Comparison of ENCODE assay signal across 25 cellular contexts in genomic region chr6:135665935-135666334, GRCh38.
"Had no signal": no experiment of that assay in that cellular context is flagged by ENCODE, and none has a peak within 500 bp of the region (broad histone marks: within the 10 kb centered on the region; RNA-seq: fewer than 3 reads in every experiment).

No MANE protein-coding gene starts in this region.

- H3K4me1 Mint-ChIP-seq: stimulated activated memory B cell treated with anti-CD40 and anti-IgM and Interleukin-4, amounts not matched to agents 10 μg/mL and 1 μg/mL and 100 μg/mL, for 72 hours had no signal

- H3K4me1 ChIP-seq: prostate gland, upper lobe of right lung, uterus had no signal

- H3K9me3 Mint-ChIP-seq: endodermal cell had no signal

- H3K36me3 Mint-ChIP-seq: naive thymus-derived CD8-positive, alpha-beta T cell; stimulated activated memory B cell treated with anti-CD40 and anti-IgM and Interleukin-4, amounts not matched to agents 10 μg/mL and 1 μg/mL and 100 μg/mL, for 72 hours had no signal

- H3K27ac ChIP-seq: dorsolateral prefrontal cortex, prostate gland, sigmoid colon, thoracic aorta, tibial nerve, upper lobe of right lung, uterus had no signal

- H3K27me3 ChIP-seq: esophagus squamous epithelium, sigmoid colon, tibial nerve, upper lobe of right lung, uterus had no signal

- DNase-seq: cerebellar nuclear complex; dorsolateral prefrontal cortex; effector CD4-positive, alpha-beta T cell; endodermal cell; esophagus squamous epithelium; head of caudate nucleus; kidney; mesenchymal stem cell; midbrain; naive thymus-derived CD8-positive, alpha-beta T cell; nephron progenitor cell; nucleus accumbens; right cardiac atrium; sigmoid colon; stimulated activated CD4-positive, alpha-beta T cell treated with anti-CD3 and anti-CD28 coated beads, Interleukin-2, amount 100 ng/mL, for 24 hours; stimulated activated CD4-positive, alpha-beta T cell treated with anti-CD3 and anti-CD28 coated beads, Interleukin-4, amount 100 ng/mL, for 4 hours; upper lobe of right lung; uterus had no signal

- H3K4me3 Mint-ChIP-seq: endodermal cell; naive thymus-derived CD8-positive, alpha-beta T cell; nephron progenitor cell; stimulated activated memory B cell treated with anti-CD40 and anti-IgM and Interleukin-4, amounts not matched to agents 10 μg/mL and 1 μg/mL and 100 μg/mL, for 72 hours; stimulated activated naive CD8-positive, alpha-beta T cell treated with anti-CD3 and anti-CD28 coated beads, Interleukin-15, Interleukin-2, amounts not matched to agents 100 ng/mL and 50 ng/mL, for 24 hours had no signal

- H3K36me3 ChIP-seq: esophagus squamous epithelium, prostate gland, sigmoid colon, thoracic aorta, tibial nerve, upper lobe of right lung, uterus had no signal

- H3K27ac Mint-ChIP-seq: endodermal cell; naive thymus-derived CD8-positive, alpha-beta T cell; nephron progenitor cell; stimulated activated memory B cell treated with anti-CD40 and anti-IgM and Interleukin-4, amounts not matched to agents 10 μg/mL and 1 μg/mL and 100 μg/mL, for 72 hours; stimulated activated naive CD8-positive, alpha-beta T cell treated with anti-CD3 and anti-CD28 coated beads, Interleukin-15, Interleukin-2, amounts not matched to agents 100 ng/mL and 50 ng/mL, for 24 hours had no signal

- H3K4me3 ChIP-seq: dorsolateral prefrontal cortex, esophagus squamous epithelium, lung, prostate gland, sigmoid colon, thoracic aorta, tibial nerve, upper lobe of right lung, uterus had no signal

- ATAC-seq: left lobe of liver; naive thymus-derived CD8-positive, alpha-beta T cell; right cardiac atrium; stimulated activated memory B cell treated with anti-CD40 and anti-IgM and Interleukin-4, amounts not matched to agents 10 μg/mL and 1 μg/mL and 100 μg/mL, for 72 hours; upper lobe of right lung had no signal

- H3K9me3 ChIP-seq: esophagus squamous epithelium, prostate gland, sigmoid colon, thoracic aorta, upper lobe of right lung, uterus had no signal
